ENCODE assay signal across 8 cellular contexts in genomic region chr4:74228691-74229640, GRCh38.
A peak's percentile ranks its signal among the peaks of the same experiment; 100 is the strongest.
DNase-seq lines count a peak whose midpoint lies in the region; ATAC-seq, FAIRE-seq and TF ChIP-seq lines count a peak whose summit lies in the region.

No MANE protein-coding gene starts in this region.

- no peaks in the 10 kb centered on the region for H4K20me1 ChIP-seq in OCI-LY7 (ENCODE audit: insufficient read depth, low read length)

- no peaks in the 10 kb centered on the region for H3K9me2 ChIP-seq in OCI-LY7 (ENCODE audit: insufficient read depth, low read length)

- H3K18ac ChIP-seq in trophoblast cell (ENCODE audit: low read length) = no peak overlapping the region

- no TSS peak for BruUV-seq in OCI-LY7 (replicated peaks; lab: Mats Ljungman, UMichigan)

- no peak overlapping the region for H4K91ac ChIP-seq in trophoblast cell (ENCODE audit: low read depth, low read length)

- no peak overlapping the region for H2AFZ ChIP-seq in OCI-LY7 (ENCODE audit: low read length)
- no peak overlapping the region for H2AFZ ChIP-seq in trophoblast cell (ENCODE audit: insufficient read depth, low read length, poor library complexity)

- FAIRE-seq in GM19239 (lab: Jason Lieb, UNC) = peak; percentile 90

- H3K36me3 ChIP-seq in OCI-LY7 (ENCODE audit: insufficient read depth, low read length) (no peaks in the 10 kb centered on the region), trophoblast cell (ENCODE audit: control insufficient read depth in 1 of 2, insufficient read depth in 2 of 2, low read length in 2 of 2) (no peaks in the 10 kb centered on the region), upper lobe of right lung (no peaks in the 10 kb centered on the region)

- H3K4me1 ChIP-seq in OCI-LY7 (ENCODE audit: insufficient read depth, low read length, poor library complexity, severe bottlenecking) (no peaks in the 10 kb centered on the region), trophoblast cell (ENCODE audit: control insufficient read depth in 1 of 2, insufficient read depth in 2 of 2, low read length in 2 of 2) (no peaks in the 10 kb centered on the region), upper lobe of right lung (no peaks in the 10 kb centered on the region)

- H3K79me2 ChIP-seq in OCI-LY7 (ENCODE audit: insufficient read depth, low read depth, low read length) = no peaks in the 10 kb centered on the region
- no peaks in the 10 kb centered on the region for H3K79me2 ChIP-seq in trophoblast cell (ENCODE audit: control insufficient read depth, insufficient read depth, low read length, poor library complexity)

- peak; percentile 37 for DNase-seq in COR-L47 (lab: John Stamatoyannopoulos, UW)
- peak; percentile 10 for DNase-seq in GM19239 (ENCODE audit: insufficient read length, low spot score)
- DNase-seq in OCI-LY7 (ENCODE audit: low spot score) = peak; percentile 75
- peak; percentile 64 for DNase-seq in activated T-cell treated with anti-CD3 and anti-CD28 coated beads for 48 hours (ENCODE audit: low read depth)
- DNase-seq in fibroblast of pulmonary artery (ENCODE audit: low read depth) = peak; percentile 89
- peak; percentile 77 to 93 for DNase-seq in trophoblast cell
- DNase-seq in upper lobe of right lung = peak; percentile 70

- H3K23ac ChIP-seq in trophoblast cell (ENCODE audit: low read length) = no peak overlapping the region

- no peaks in the 10 kb centered on the region for H3K9me3 ChIP-seq in OCI-LY7 (ENCODE audit: low read length)
- no peaks in the 10 kb centered on the region for H3K9me3 ChIP-seq in trophoblast cell (ENCODE audit: insufficient read depth, low read depth, low read length)
- H3K9me3 ChIP-seq in upper lobe of right lung = no peaks in the 10 kb centered on the region

- no peak overlapping the region for H3K4me3 ChIP-seq in OCI-LY7 (ENCODE audit: low read depth, low read length, poor library complexity, severe bottlenecking)
- H3K4me3 ChIP-seq in fibroblast of pulmonary artery (replicated peaks; ENCODE audit: low read depth, low read length) = no peak overlapping the region
- no peak overlapping the region for H3K4me3 ChIP-seq in trophoblast cell (ENCODE audit: low read depth, low read length)
- H3K4me3 ChIP-seq in upper lobe of right lung = no peak overlapping the region

- no peak overlapping the region for H2AK5ac ChIP-seq in trophoblast cell (ENCODE audit: low read length)

- no peak overlapping the region for H4K8ac ChIP-seq in trophoblast cell (ENCODE audit: low read depth, low read length)

- no peak overlapping the region for H4K12ac ChIP-seq in trophoblast cell (ENCODE audit: low read depth, low read length)

- no peak overlapping the region for H2BK5ac ChIP-seq in trophoblast cell (ENCODE audit: low read depth, low read length, poor library complexity)

- WGBS in trophoblast cell (ENCODE audit: extremely low coverage, insufficient coverage, insufficient read length) = no CpG with 5 or more reads among the region's 4 CpGs

- no peak overlapping the region for H3K27ac ChIP-seq in OCI-LY7 (ENCODE audit: low read depth, low read length, poor library complexity, severe bottlenecking)
- no peak overlapping the region for H3K27ac ChIP-seq in trophoblast cell (ENCODE audit: low read depth, low read length)
- H3K27ac ChIP-seq in upper lobe of right lung = no peak overlapping the region

- no peaks in the 10 kb centered on the region for H3K79me1 ChIP-seq in trophoblast cell (ENCODE audit: low read length)

- TF ChIP-seq CTCF in OCI-LY7 (conservative IDR thresholded peaks at IDR 0.05; ENCODE audit: low read length) = peak; percentile 98
- TF ChIP-seq CTCF in fibroblast of pulmonary artery (IDR thresholded peaks at IDR 0.05; ENCODE audit: low read length, missing control alignments) = peak; percentile 94
- peak; percentile 85 for TF ChIP-seq CTCF in upper lobe of right lung (IDR thresholded peaks at IDR 0.05)

- H3K4me2 ChIP-seq in OCI-LY7 (ENCODE audit: low read length) (no peak overlapping the region), trophoblast cell (ENCODE audit: low read length) (no peak overlapping the region)

- H3K14ac ChIP-seq in trophoblast cell (ENCODE audit: low read length) = no peak overlapping the region

- CTCF ChIA-PET in OCI-LY7 (lab: Charles Lee; ENCODE audit: unreplicated experiment) = interaction anchor here (0.8 to 1.2 kb wide), 5 partner anchors 9 to 83 kb away, joined by 3 to 5 read pairs (median 3); no protein-coding TSS in a partner anchor

- H3K27me3 ChIP-seq in trophoblast cell (ENCODE audit: insufficient read depth, low read length) = no peaks in the 10 kb centered on the region
- no peaks in the 10 kb centered on the region for H3K27me3 ChIP-seq in upper lobe of right lung

- H3K4ac ChIP-seq in trophoblast cell (ENCODE audit: low read depth, low read length) = no peak overlapping the region

- POLR2A ChIA-PET in OCI-LY7 (lab: Charles Lee) = interaction anchor here (0.6 kb wide), 1 partner anchor 26 kb away, joined by 8 read pairs; no protein-coding TSS in a partner anchor

- intact Hi-C loops in OCI-LY7 (cut with micrococcal nuclease; ENCODE audit: unreplicated experiment) = loop anchor here (1.0 to 5.0 kb wide), 2 partner anchors 42 to 82 kb away; no protein-coding TSS in a partner anchor
- intact Hi-C loops in upper lobe of right lung (cut with DNase I) = no loop called here

- H2BK120ac ChIP-seq in trophoblast cell (ENCODE audit: insufficient read depth, low read length, poor library complexity) = no peak overlapping the region

- H3K9ac ChIP-seq in trophoblast cell (ENCODE audit: low read length) = no peak overlapping the region

- H2BK12ac ChIP-seq in trophoblast cell (ENCODE audit: low read length) = no peak overlapping the region

- ATAC-seq in HG03378 (IDR thresholded peaks at IDR 0.05; ENCODE audit: unreplicated experiment) (peak; percentile 87), upper lobe of right lung (peak; percentile 88)

Comparison
In these comparisons a context has a peak if more than half of its experiments do, and no peak if none do; other contexts are left out.
1. DNase-seq: peak in every context shown above with its lines; median percentile 89 in fibroblast of pulmonary artery; 85 in trophoblast cell; 75 in OCI-LY7; 70 in upper lobe of right lung; 64 in activated T-cell treated with anti-CD3 and anti-CD28 coated beads for 48 hours; 37 in COR-L47; 10 in GM19239.